17 cellular contexts compared by ENCODE assay signal in the genomic region with DNA sequence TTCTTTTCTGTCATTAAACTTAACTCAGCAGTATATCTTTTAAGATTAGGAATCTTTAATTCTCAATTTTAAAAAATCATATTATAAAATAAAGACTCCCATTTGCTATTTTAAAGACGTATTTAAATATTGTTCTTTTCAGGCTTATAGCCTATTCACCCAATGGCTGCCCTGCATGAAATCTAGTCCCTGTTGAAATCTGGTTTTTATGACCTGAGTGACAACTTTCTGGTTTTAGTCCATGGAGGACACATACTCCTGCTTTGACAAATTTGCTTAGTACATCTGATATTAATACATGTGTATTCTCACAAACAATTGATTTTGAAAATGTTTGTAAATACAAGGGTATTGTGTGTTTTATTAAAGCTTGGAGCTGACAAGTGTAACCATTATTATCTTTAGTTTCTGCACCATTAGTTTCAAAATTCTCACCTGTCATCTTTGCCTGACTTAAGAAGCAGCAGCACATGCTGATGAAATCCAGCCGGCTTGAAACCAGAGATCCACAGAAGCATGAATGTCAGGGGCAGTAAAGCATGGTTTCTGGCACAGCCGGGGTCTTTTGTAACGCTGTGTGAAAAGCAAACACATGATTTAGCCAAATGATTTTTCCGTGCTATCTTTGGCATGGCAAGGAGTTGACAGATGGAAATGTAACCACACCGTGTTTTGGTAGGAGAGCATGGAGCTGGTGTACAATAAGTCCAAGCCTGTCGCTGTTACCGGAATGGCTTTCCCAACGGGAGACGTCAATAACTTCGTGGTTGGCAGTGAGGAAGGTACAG.
DNase-seq lines count a peak whose midpoint lies in the region; ATAC-seq and TF ChIP-seq lines count a peak whose summit lies in the region.
"Had no signal": no experiment of that assay in that cellular context is flagged by ENCODE, and none has a peak within 500 bp of the region (broad histone marks: within the 10 kb centered on the region; RNA-seq: fewer than 3 reads in every experiment).

No MANE protein-coding gene starts in this region.

- no peak overlapping the region for H3K9ac ChIP-seq in neural cell (ENCODE audit: low read length)

- TF ChIP-seq CTCF in neural cell (IDR thresholded peaks at IDR 0.05; ENCODE audit: poor library complexity, severe bottlenecking): no peak

- H4K20me1 ChIP-seq in neural cell (ENCODE audit: insufficient read depth): no peaks in the 10 kb centered on the region

- no peaks in the 10 kb centered on the region for H3K9me2 ChIP-seq in neural cell (ENCODE audit: insufficient read depth, low read length)

- H3K27ac Mint-ChIP-seq in naive thymus-derived CD8-positive, alpha-beta T cell: no peak overlapping the region
- no peak overlapping the region for H3K27ac Mint-ChIP-seq in activated CD4-positive, alpha-beta T cell treated with anti-CD3 and anti-CD28 coated beads, Interleukin-2, amount 10 ng/mL, durations not matched to agents 24 days and 14 days
- no peak overlapping the region for H3K27ac Mint-ChIP-seq in stimulated activated naive CD8-positive, alpha-beta T cell treated with anti-CD3 and anti-CD28 coated beads, Interleukin-15, amount 100 ng/mL, for 72 hours
- H3K27ac Mint-ChIP-seq: activated CD4-positive, alpha-beta T cell treated with anti-CD3 and anti-CD28 coated beads for 36 hours; activated naive CD4-positive, alpha-beta T cell treated with anti-CD3 and anti-CD28 coated beads, Interleukin-2, amount 50 U/mL, for 24 hours; immature natural killer cell; nephron progenitor cell; stimulated activated effector memory CD8-positive, alpha-beta T cell treated with anti-CD3 and anti-CD28 coated beads, Interleukin-12 subunit alpha, Interleukin-12 subunit beta, amount 100 ng/mL, for 72 hours; T-helper 17 cell had no signal

- no peak overlapping the region for H3K4me2 ChIP-seq in neural cell (ENCODE audit: low read length)

- peaks cover 4 to 27% (median 6%) of the 10 kb centered on the region in 5 donors for H3K27me3 Mint-ChIP-seq in naive thymus-derived CD8-positive, alpha-beta T cell
- H3K27me3 Mint-ChIP-seq in activated CD4-positive, alpha-beta T cell treated with anti-CD3 and anti-CD28 coated beads, Interleukin-2, amount 10 ng/mL, durations not matched to agents 24 days and 14 days: peaks cover 4% of the 10 kb centered on the region
- H3K27me3 Mint-ChIP-seq in stimulated activated naive CD8-positive, alpha-beta T cell treated with anti-CD3 and anti-CD28 coated beads, Interleukin-15, amount 100 ng/mL, for 72 hours: peaks cover 11% of the 10 kb centered on the region

- DNase-seq in DMS79 (lab: John Stamatoyannopoulos, UW) (peak; percentile 94), NCI-H187 treated with DMSO at 0.1 percent for 48 hours (lab: John Stamatoyannopoulos, UW) (peak; percentile 47), NCI-H748 treated with DMSO at 0.1 percent for 48 hours (lab: John Stamatoyannopoulos, UW) (peak; percentile 57), iPS-NIHi11 (ENCODE audit: low spot score) (no peak)
- no peak for DNase-seq in naive thymus-derived CD8-positive, alpha-beta T cell
- DNase-seq in activated CD4-positive, alpha-beta T cell treated with anti-CD3 and anti-CD28 coated beads, Interleukin-2, amount 10 ng/mL, durations not matched to agents 24 days and 14 days: no peak
- DNase-seq in stimulated activated naive CD8-positive, alpha-beta T cell treated with anti-CD3 and anti-CD28 coated beads, Interleukin-15, amount 100 ng/mL, for 72 hours: no peak
- DNase-seq: activated CD4-positive, alpha-beta T cell treated with anti-CD3 and anti-CD28 coated beads for 36 hours; effector CD8-positive, alpha-beta T cell; foreskin melanocyte; immature natural killer cell; nephron progenitor cell; T-helper 17 cell; upper lobe of left lung had no signal

- H3K27me3 ChIP-seq in neural cell (ENCODE audit: insufficient read depth, low read depth, low read length): no peaks in the 10 kb centered on the region
- H3K27me3 ChIP-seq: upper lobe of left lung had no signal

- no peaks in the 10 kb centered on the region for H3K9me3 ChIP-seq in neural cell (ENCODE audit: low read length)
- H3K9me3 ChIP-seq: upper lobe of left lung had no signal

- TF ChIP-seq EP300 in neural cell (conservative IDR thresholded peaks at IDR 0.05; ENCODE audit: poor library complexity, severe bottlenecking): peak; percentile 72

- peak overlapping the region; percentile 48 for H3K27ac ChIP-seq in neural cell (ENCODE audit: low read length)
- H3K27ac ChIP-seq: upper lobe of left lung had no signal

- no peaks in the 10 kb centered on the region for H3K79me2 ChIP-seq in neural cell (replicated peaks; ENCODE audit: insufficient read depth, low read length)

- POLR2A ChIA-PET in naive thymus-derived CD8-positive, alpha-beta T cell (lab: Charles Lee): no interaction called here

- no peak overlapping the region for H2AFZ ChIP-seq in neural cell (ENCODE audit: low read depth, low read length)

- H3K9me3 Mint-ChIP-seq in naive thymus-derived CD8-positive, alpha-beta T cell: no peaks in the 10 kb centered on the region
- H3K9me3 Mint-ChIP-seq in activated CD4-positive, alpha-beta T cell treated with anti-CD3 and anti-CD28 coated beads, Interleukin-2, amount 10 ng/mL, durations not matched to agents 24 days and 14 days: no peaks in the 10 kb centered on the region
- H3K9me3 Mint-ChIP-seq in stimulated activated naive CD8-positive, alpha-beta T cell treated with anti-CD3 and anti-CD28 coated beads, Interleukin-15, amount 100 ng/mL, for 72 hours: no peaks in the 10 kb centered on the region
- H3K9me3 Mint-ChIP-seq: activated naive CD4-positive, alpha-beta T cell treated with anti-CD3 and anti-CD28 coated beads, Interleukin-2, amount 50 U/mL, for 24 hours; nephron progenitor cell; stimulated activated effector memory CD8-positive, alpha-beta T cell treated with anti-CD3 and anti-CD28 coated beads, Interleukin-12 subunit alpha, Interleukin-12 subunit beta, amount 100 ng/mL, for 72 hours had no signal

- intact Hi-C loops in activated CD4-positive, alpha-beta T cell treated with anti-CD3 and anti-CD28 coated beads, Interleukin-2, amount 10 ng/mL, durations not matched to agents 24 days and 14 days (cut with micrococcal nuclease): no loop called here

- peaks cover 6% of the 10 kb centered on the region for H3F3A ChIP-seq in neural cell (ENCODE audit: insufficient read depth, low read length, poor library complexity, severe bottlenecking)

- H3K4me3 Mint-ChIP-seq in naive thymus-derived CD8-positive, alpha-beta T cell: no peak overlapping the region
- no peak overlapping the region for H3K4me3 Mint-ChIP-seq in activated CD4-positive, alpha-beta T cell treated with anti-CD3 and anti-CD28 coated beads, Interleukin-2, amount 10 ng/mL, durations not matched to agents 24 days and 14 days
- H3K4me3 Mint-ChIP-seq in stimulated activated naive CD8-positive, alpha-beta T cell treated with anti-CD3 and anti-CD28 coated beads, Interleukin-15, amount 100 ng/mL, for 72 hours: no peak overlapping the region
- H3K4me3 Mint-ChIP-seq: activated CD4-positive, alpha-beta T cell treated with anti-CD3 and anti-CD28 coated beads for 36 hours; activated naive CD4-positive, alpha-beta T cell treated with anti-CD3 and anti-CD28 coated beads, Interleukin-2, amount 50 U/mL, for 24 hours; immature natural killer cell; nephron progenitor cell; stimulated activated effector memory CD8-positive, alpha-beta T cell treated with anti-CD3 and anti-CD28 coated beads, Interleukin-12 subunit alpha, Interleukin-12 subunit beta, amount 100 ng/mL, for 72 hours; T-helper 17 cell had no signal

- no peaks in the 10 kb centered on the region for H3K36me3 Mint-ChIP-seq in naive thymus-derived CD8-positive, alpha-beta T cell
- H3K36me3 Mint-ChIP-seq in activated CD4-positive, alpha-beta T cell treated with anti-CD3 and anti-CD28 coated beads, Interleukin-2, amount 10 ng/mL, durations not matched to agents 24 days and 14 days (ENCODE audit: low read depth): no peaks in the 10 kb centered on the region
- H3K36me3 Mint-ChIP-seq: activated naive CD4-positive, alpha-beta T cell treated with anti-CD3 and anti-CD28 coated beads, Interleukin-2, amount 50 U/mL, for 24 hours; immature natural killer cell; stimulated activated effector memory CD8-positive, alpha-beta T cell treated with anti-CD3 and anti-CD28 coated beads, Interleukin-12 subunit alpha, Interleukin-12 subunit beta, amount 100 ng/mL, for 72 hours had no signal

- TF ChIP-seq RAD21 in neural cell (conservative IDR thresholded peaks at IDR 0.05): no peak

- ATAC-seq in naive thymus-derived CD8-positive, alpha-beta T cell: no peak
- ATAC-seq in stimulated activated naive CD8-positive, alpha-beta T cell treated with anti-CD3 and anti-CD28 coated beads, Interleukin-15, amount 100 ng/mL, for 72 hours: no peak
- ATAC-seq: activated CD4-positive, alpha-beta T cell treated with anti-CD3 and anti-CD28 coated beads for 36 hours; stimulated activated effector memory CD8-positive, alpha-beta T cell treated with anti-CD3 and anti-CD28 coated beads, Interleukin-12 subunit alpha, Interleukin-12 subunit beta, amount 100 ng/mL, for 72 hours; T-helper 17 cell had no signal

- peak overlapping the region; percentile 47 for H3K4me3 ChIP-seq in neural cell (ENCODE audit: low read length)
- H3K4me3 ChIP-seq: upper lobe of left lung had no signal

- no peaks in the 10 kb centered on the region for H3K36me3 ChIP-seq in neural cell (ENCODE audit: insufficient read depth, low read length)
- H3K36me3 ChIP-seq: upper lobe of left lung had no signal

- no peaks in the 10 kb centered on the region for H3K4me1 Mint-ChIP-seq in naive thymus-derived CD8-positive, alpha-beta T cell
- peaks cover 2% of the 10 kb centered on the region for H3K4me1 Mint-ChIP-seq in activated CD4-positive, alpha-beta T cell treated with anti-CD3 and anti-CD28 coated beads, Interleukin-2, amount 10 ng/mL, durations not matched to agents 24 days and 14 days
- H3K4me1 Mint-ChIP-seq in stimulated activated naive CD8-positive, alpha-beta T cell treated with anti-CD3 and anti-CD28 coated beads, Interleukin-15, amount 100 ng/mL, for 72 hours: peaks cover 4% of the 10 kb centered on the region
- H3K4me1 Mint-ChIP-seq: activated CD4-positive, alpha-beta T cell treated with anti-CD3 and anti-CD28 coated beads for 36 hours; activated naive CD4-positive, alpha-beta T cell treated with anti-CD3 and anti-CD28 coated beads, Interleukin-2, amount 50 U/mL, for 24 hours; stimulated activated effector memory CD8-positive, alpha-beta T cell treated with anti-CD3 and anti-CD28 coated beads, Interleukin-12 subunit alpha, Interleukin-12 subunit beta, amount 100 ng/mL, for 72 hours; T-helper 17 cell had no signal

TF ChIP-seq in neural cell, 6 proteins besides CTCF, POLR2A, EP300 and RAD21 (continues in another document):
- TF ChIP-seq EZH2 (IDR thresholded peaks at IDR 0.05; ENCODE audit: borderline replicate concordance, insufficient read depth, low read length, poor library complexity, severe bottlenecking) (no peak), MXI1 (conservative IDR thresholded peaks at IDR 0.05; ENCODE audit: poor library complexity, severe bottlenecking) (peak; percentile 75)

Comparison
In these comparisons a context has a peak if more than half of its experiments do, and no peak if none do; other contexts are left out.
1. DNase-seq: peak in DMS79 (single experiment), NCI-H187 treated with DMSO at 0.1 percent for 48 hours (single experiment) and NCI-H748 treated with DMSO at 0.1 percent for 48 hours (single experiment); none in naive thymus-derived CD8-positive, alpha-beta T cell (0 of 10), activated CD4-positive, alpha-beta T cell treated with anti-CD3 and anti-CD28 coated beads, Interleukin-2, amount 10 ng/mL, durations not matched to agents 24 days and 14 days (single experiment), stimulated activated naive CD8-positive, alpha-beta T cell treated with anti-CD3 and anti-CD28 coated beads, Interleukin-15, amount 100 ng/mL, for 72 hours (0 of 2) and iPS-NIHi11 (single experiment).